ENCODE assay signal across 1 cellular context in genomic region chr7:9149499-9150082, GRCh38.
TF ChIP-seq lines count a peak whose summit lies in the region.

No MANE protein-coding gene starts in this region.

TF ChIP-seq in GM23338, 12 proteins besides CTCF, POLR2A, EP300 and RAD21 (continued from another document):
- no peak for TF ChIP-seq ZNF462 (CRISPR knock-in tag; IDR thresholded peaks at IDR 0.05)
- TF ChIP-seq ZNF114 (CRISPR knock-in tag; IDR thresholded peaks at IDR 0.05) = no peak
- no peak for TF ChIP-seq REST (IDR thresholded peaks at IDR 0.05; ENCODE audit: unreplicated experiment)
- no peak for TF ChIP-seq EZH2 (IDR thresholded peaks at IDR 0.05; ENCODE audit: low read depth, unreplicated experiment)
- TF ChIP-seq ZNF331 (CRISPR knock-in tag; IDR thresholded peaks at IDR 0.05; ENCODE audit: low read depth) = no peak
- no peak for TF ChIP-seq JUNB (IDR thresholded peaks at IDR 0.05; ENCODE audit: unreplicated experiment)
- no peak for TF ChIP-seq CREB1 (CRISPR knock-in tag; IDR thresholded peaks at IDR 0.05; ENCODE audit: low read depth)
- no peak for TF ChIP-seq POLR2AphosphoS5 (IDR thresholded peaks at IDR 0.05; ENCODE audit: low read depth)
- TF ChIP-seq NANOG (IDR thresholded peaks at IDR 0.05; ENCODE audit: borderline replicate concordance) = no peak
- TF ChIP-seq STAT1 (IDR thresholded peaks at IDR 0.05; ENCODE audit: unreplicated experiment) = no peak
